Comparison of ENCODE assay signal across 11 cellular contexts in the genomic region with DNA sequence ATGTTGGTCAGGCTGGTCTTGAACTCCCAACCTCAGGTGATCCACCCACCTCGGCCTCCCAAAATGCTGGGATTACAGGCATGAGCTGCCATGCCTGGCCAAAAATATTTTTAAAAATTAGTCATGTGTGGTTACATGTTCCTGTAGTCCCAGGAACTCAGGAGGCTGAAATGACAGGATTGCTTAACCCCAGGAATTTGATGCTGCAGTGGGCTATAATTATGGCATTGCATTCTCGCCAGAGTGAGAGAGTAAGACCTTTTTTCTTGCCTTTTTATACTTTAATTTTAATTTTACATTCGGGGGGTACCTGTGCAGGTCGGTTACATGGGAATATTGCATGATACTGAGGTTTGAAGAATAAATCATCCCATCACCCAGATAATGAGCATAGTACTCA.
DNase-seq lines count a peak whose midpoint lies in the region; TF ChIP-seq lines count a peak whose summit lies in the region.
"Had no signal": no experiment of that assay in that cellular context is flagged by ENCODE, and none has a peak within 500 bp of the region (broad histone marks: within the 10 kb centered on the region; RNA-seq: fewer than 3 reads in every experiment).

No MANE protein-coding gene starts in this region.

- no peaks in the 10 kb centered on the region for H3K27me3 ChIP-seq in mammary epithelial cell (ENCODE audit: insufficient read depth, low read length)
- H3K27me3 ChIP-seq: BLaER1 treated with 17β-estradiol and CSF1 and Interleukin-3, amounts not matched to agents 10 nM and 100 nM had no signal

- H3K4me1 ChIP-seq in mammary epithelial cell (ENCODE audit: insufficient read depth, low read length): no peaks in the 10 kb centered on the region
- H3K4me1 ChIP-seq: BLaER1 treated with 17β-estradiol and CSF1 and Interleukin-3, amounts not matched to agents 10 nM and 100 nM had no signal

- H3K9me3 ChIP-seq in mammary epithelial cell (replicated peaks; ENCODE audit: insufficient read depth, low read length): peaks cover 3% of the 10 kb centered on the region

- H3K27ac ChIP-seq in mammary epithelial cell (ENCODE audit: insufficient read depth, low read depth, low read length): no peak overlapping the region
- H3K27ac ChIP-seq: BLaER1 treated with 17β-estradiol and CSF1 and Interleukin-3, amounts not matched to agents 10 nM and 100 nM had no signal

- TF ChIP-seq CTCF in AG10803 (conservative IDR thresholded peaks at IDR 0.05; ENCODE audit: low read length): no peak
- TF ChIP-seq CTCF in mammary epithelial cell (conservative IDR thresholded peaks at IDR 0.05 in 1 of 2, IDR thresholded peaks at IDR 0.05 in 1 of 2; ENCODE audit: extremely low read depth in 1 of 2, insufficient read depth in 1 of 2, low read depth in 1 of 2, low read length in 2 of 2): no peak

- H3K79me2 ChIP-seq in mammary epithelial cell (ENCODE audit: insufficient read depth, low read length): no peaks in the 10 kb centered on the region

- no peak overlapping the region for H3K4me2 ChIP-seq in mammary epithelial cell (ENCODE audit: insufficient read depth, low read depth, low read length)
- H3K4me2 ChIP-seq: BLaER1 treated with 17β-estradiol and CSF1 and Interleukin-3, amounts not matched to agents 10 nM and 100 nM had no signal

- dilution Hi-C loops in mammary epithelial cell (cut with HindIII; ENCODE audit: low sequenced_read_pairs): no loop called here

- intact Hi-C loops in mammary epithelial cell (cut with micrococcal nuclease): no loop called here

- DNase-seq in AG10803 (ENCODE audit: low read depth): peak; percentile 3
- peak; percentile 5 for DNase-seq in LHCN-M2 (ENCODE audit: low read depth)
- DNase-seq in mammary epithelial cell: peak; percentile 14
- peak; percentile 10 for DNase-seq in non-pigmented ciliary epithelial cell (ENCODE audit: low read depth)
- no peak for DNase-seq in stimulated activated naive CD4-positive, alpha-beta T cell treated with Interleukin-2 at 50 U/mL for 16 hours (lab: John Stamatoyannopoulos, UW)
- no peak for DNase-seq in activated CD8-positive, alpha-beta memory T cell treated with anti-CD3 and anti-CD28 coated beads for 24 hours
- DNase-seq in NCI-H146 treated with DMSO at 0.1 percent for 48 hours (lab: John Stamatoyannopoulos, UW; ENCODE audit: unreplicated experiment): no peak
- DNase-seq: 8988T; CD4-positive, CD25-positive, alpha-beta regulatory T cell; DMS53 had no signal

- H3K36me3 ChIP-seq in mammary epithelial cell (ENCODE audit: insufficient read depth, low read length): no peaks in the 10 kb centered on the region
- H3K36me3 ChIP-seq: BLaER1 treated with 17β-estradiol and CSF1 and Interleukin-3, amounts not matched to agents 10 nM and 100 nM had no signal

- H4K20me1 ChIP-seq in mammary epithelial cell (ENCODE audit: insufficient read depth, low read length): no peaks in the 10 kb centered on the region
- H4K20me1 ChIP-seq: BLaER1 treated with 17β-estradiol and CSF1 and Interleukin-3, amounts not matched to agents 10 nM and 100 nM had no signal

- H3K9ac ChIP-seq in mammary epithelial cell (ENCODE audit: insufficient read depth, low read length): no peak overlapping the region
- H3K9ac ChIP-seq: BLaER1 treated with 17β-estradiol and CSF1 and Interleukin-3, amounts not matched to agents 10 nM and 100 nM had no signal

- H3K4me3 ChIP-seq in AG10803 (ENCODE audit: low read length) (no peak overlapping the region), mammary epithelial cell (replicated peaks in 1 of 3; ENCODE audit: insufficient read depth in 1 of 3, low read depth in 2 of 3, low read length in 3 of 3) (no peak overlapping the region)
- H3K4me3 ChIP-seq: BLaER1 treated with 17β-estradiol and CSF1 and Interleukin-3, amounts not matched to agents 10 nM and 100 nM had no signal

- no TSS peak for BruUV-seq in mammary epithelial cell (replicated peaks; lab: Mats Ljungman, UMichigan)

- no peak overlapping the region for H2AFZ ChIP-seq in mammary epithelial cell (ENCODE audit: low read depth, low read length)

- in situ Hi-C loops in mammary epithelial cell (cut with MboI; ENCODE audit: low sequenced_read_pairs in 2 of 2): no loop called here

- CTCF ChIA-PET in mammary epithelial cell (lab: Charles Lee; ENCODE audit: low non-redundant PET): no interaction called here

- WGBS in mammary epithelial cell (ENCODE audit: low coverage, missing lambda C conversion rate): 42% methylated on average over 4 of the region's 4 CpGs

Comparison
In these comparisons a context has a peak if more than half of its experiments do, and no peak if none do; other contexts are left out.
1. DNase-seq: peak in AG10803 (single experiment), LHCN-M2 (single experiment), mammary epithelial cell (single experiment) and non-pigmented ciliary epithelial cell (single experiment); none in stimulated activated naive CD4-positive, alpha-beta T cell treated with Interleukin-2 at 50 U/mL for 16 hours (single experiment), activated CD8-positive, alpha-beta memory T cell treated with anti-CD3 and anti-CD28 coated beads for 24 hours (single experiment) and NCI-H146 treated with DMSO at 0.1 percent for 48 hours (single experiment).